ENCODE assay signal across 2 cellular contexts in genomic region chr15:44868100-44868499, GRCh38.
DNase-seq lines count a peak whose midpoint lies in the region; ATAC-seq, FAIRE-seq and TF ChIP-seq lines count a peak whose summit lies in the region.
"Not testable (repeated sequence)": the region's sequence is repeated elsewhere in the genome, so short reads cannot be mapped to it uniquely, and the experiment has no call there.

No MANE protein-coding gene starts in this region.

- H3K36me3 ChIP-seq in K562 (ENCODE audit: control insufficient read depth, insufficient read depth, low read length) = not testable (repeated sequence)

- not testable (repeated sequence) for DNase-seq in K562 (ENCODE audit: extremely low read depth in 1 of 4, low spot score in 3 of 4)

- not testable (repeated sequence) for BruUV-seq in K562 (replicated peaks; lab: Mats Ljungman, UMichigan)

- H3K9ac ChIP-seq in K562 (ENCODE audit: insufficient read depth in 1 of 2, low read depth in 2 of 2, low read length in 2 of 2) = not testable (repeated sequence)

- not testable (repeated sequence) for H3K27me3 ChIP-seq in K562 (ENCODE audit: control insufficient read depth in 2 of 2, insufficient read depth in 2 of 2, low read length in 2 of 2)

- not testable (repeated sequence) for H2AFZ ChIP-seq in K562 (ENCODE audit: low read depth, low read length)

- TF ChIP-seq RAD21 in K562 (CRISPR knock-in tag; conservative IDR thresholded peaks at IDR 0.05 in 1 of 2, IDR thresholded peaks at IDR 0.05 in 1 of 2) = not testable (repeated sequence)

- H3K27ac ChIP-seq in C4-2B = peak overlapping the region; percentile 9; the same call in 1 of the 2 replicates
- H3K27ac ChIP-seq in K562 (ENCODE audit: extremely low read depth, low read depth, low read length) = not testable (repeated sequence)

- not testable (repeated sequence) for H3K9me3 ChIP-seq in K562 (replicated peaks; ENCODE audit: control insufficient read depth, insufficient read depth, low read depth, low read length)

- intact Hi-C loops in K562 (cut with micrococcal nuclease) = not testable (repeated sequence)

- WGBS in K562 (ENCODE audit: insufficient coverage, low coverage, missing lambda C conversion rate) = 14% methylated on average over 1 of the region's 1 CpG

- not testable (repeated sequence) for H3K79me2 ChIP-seq in K562 (ENCODE audit: control insufficient read depth, insufficient read depth, low read length)

- CTCF ChIA-PET in K562 (lab: Yijun Ruan, JAX; ENCODE audit: low intra/inter-chr PET ratio) = not testable (repeated sequence)

- not testable (repeated sequence) for ATAC-seq in K562

- not testable (repeated sequence) for FAIRE-seq in K562 (lab: Jason Lieb, UNC)

- POLR2A ChIA-PET in K562 (lab: Yijun Ruan, JAX) = not testable (repeated sequence)

- H3K4me2 ChIP-seq in K562 (ENCODE audit: insufficient read depth, low read length) = not testable (repeated sequence)

- TF ChIP-seq EP300 in K562 (IDR thresholded peaks at IDR 0.05; ENCODE audit: low read length) = not testable (repeated sequence)

- not testable (repeated sequence) for H4K20me1 ChIP-seq in K562 (replicated peaks; ENCODE audit: control insufficient read depth, insufficient read depth, low read length)

- not testable (repeated sequence) for TF ChIP-seq POLR2A in K562 (conservative IDR thresholded peaks at IDR 0.05)

- not testable (repeated sequence) for H3K4me3 ChIP-seq in K562

- not testable (repeated sequence) for H3K4me1 ChIP-seq in K562 (replicated peaks in 1 of 2; ENCODE audit: control insufficient read depth in 2 of 2, insufficient read depth in 2 of 2, low read length in 2 of 2)

- H3K9me1 ChIP-seq in K562 (ENCODE audit: control insufficient read depth, insufficient read depth, low read length) = not testable (repeated sequence)

- in situ Hi-C loops in K562 (cut with MboI) = not testable (repeated sequence)

- not testable (repeated sequence) for TF ChIP-seq CTCF in C4-2B (conservative IDR thresholded peaks at IDR 0.05); K562 (IDR thresholded peaks at IDR 0.05 in 2 of 3, conservative IDR thresholded peaks at IDR 0.05 in 1 of 3; ENCODE audit: insufficient read depth in 2 of 3, low read depth in 1 of 3, low read length in 3 of 3)

TF ChIP-seq in K562, 482 proteins besides CTCF, POLR2A, EP300 and RAD21:
- TF ChIP-seq ZNF354B (CRISPR knock-in tag; IDR thresholded peaks at IDR 0.05) = peak; percentile 59; the same call in 1 of the 2 replicates
- peak; percentile 93 for TF ChIP-seq ZNF507 (tag; conservative IDR thresholded peaks at IDR 0.05)
